ENCODE assay signal across 1 cellular context in genomic region chr22:20644071-20644642, GRCh38.
TF ChIP-seq lines count a peak whose summit lies in the region.

No MANE protein-coding gene starts in this region.

TF ChIP-seq in GM23338, 12 proteins besides CTCF, POLR2A, EP300 and RAD21 (continued from another document):
- TF ChIP-seq ZNF462 (CRISPR knock-in tag; IDR thresholded peaks at IDR 0.05) (no peak), EZH2 (IDR thresholded peaks at IDR 0.05; ENCODE audit: low read depth, unreplicated experiment) (no peak)
- TF ChIP-seq, protein P1, sequence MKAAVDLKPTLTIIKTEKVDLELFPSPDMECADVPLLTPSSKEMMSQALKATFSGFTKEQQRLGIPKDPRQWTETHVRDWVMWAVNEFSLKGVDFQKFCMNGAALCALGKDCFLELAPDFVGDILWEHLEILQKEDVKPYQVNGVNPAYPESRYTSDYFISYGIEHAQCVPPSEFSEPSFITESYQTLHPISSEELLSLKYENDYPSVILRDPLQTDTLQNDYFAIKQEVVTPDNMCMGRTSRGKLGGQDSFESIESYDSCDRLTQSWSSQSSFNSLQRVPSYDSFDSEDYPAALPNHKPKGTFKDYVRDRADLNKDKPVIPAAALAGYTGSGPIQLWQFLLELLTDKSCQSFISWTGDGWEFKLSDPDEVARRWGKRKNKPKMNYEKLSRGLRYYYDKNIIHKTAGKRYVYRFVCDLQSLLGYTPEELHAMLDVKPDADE (IDR thresholded peaks at IDR 0.05) = no peak
